ENCODE assay signal across 10 cellular contexts in genomic region chr10:79149345-79149661, GRCh38.
DNase-seq lines count a peak whose midpoint lies in the region; ATAC-seq and TF ChIP-seq lines count a peak whose summit lies in the region.
"Had no signal": no experiment of that assay in that cellular context is flagged by ENCODE, and none has a peak within 500 bp of the region (broad histone marks: within the 10 kb centered on the region; RNA-seq: fewer than 3 reads in every experiment).

No MANE protein-coding gene starts in this region.

- no peak overlapping the region for H2AFZ ChIP-seq in Loucy (ENCODE audit: low read length)

- no peak for ATAC-seq in HG02970 (IDR thresholded peaks at IDR 0.05; ENCODE audit: low FRiP score, unreplicated experiment)

- in situ Hi-C loops in brain microvascular endothelial cell (cut with HindIII; ENCODE audit: low pct_ligation_motif_present, low sequenced_read_pairs): no loop called here

- WGBS in mesendoderm (ENCODE audit: extremely low coverage, insufficient coverage, low lambda C conversion rate): no CpG with 5 or more reads among the region's 3 CpGs

- TF ChIP-seq CTCF in Loucy (conservative IDR thresholded peaks at IDR 0.05; ENCODE audit: low read length) (no peak), brain microvascular endothelial cell (IDR thresholded peaks at IDR 0.05; ENCODE audit: low read depth, low read length, missing control alignments) (peak; percentile 16)

- no peak overlapping the region for H2BK15ac ChIP-seq in mesendoderm (replicated peaks; ENCODE audit: low read depth)

- H3K56ac ChIP-seq in mesendoderm (ENCODE audit: low read length): peak overlapping the region; percentile 4

- peaks cover 70% of the 10 kb centered on the region; the same call in 1 of the 2 replicates for H3K36me3 ChIP-seq in Loucy (ENCODE audit: insufficient read depth, low read length)
- peaks cover under 1% of the 10 kb centered on the region for H3K36me3 ChIP-seq in brain microvascular endothelial cell (replicated peaks)
- no peaks in the 10 kb centered on the region for H3K36me3 ChIP-seq in mesendoderm (ENCODE audit: control insufficient read depth, insufficient read depth, low read length)

- H3K9me2 ChIP-seq in Loucy (replicated peaks; ENCODE audit: low read depth, low read length): no peaks in the 10 kb centered on the region

- peaks cover 28% of the 10 kb centered on the region for H4K20me1 ChIP-seq in Loucy (ENCODE audit: insufficient read depth, low read length, poor library complexity, severe bottlenecking)

- DNase-seq in brain microvascular endothelial cell: no peak
- DNase-seq in mesendoderm: no peak
- DNase-seq in NK-92 (lab: John Stamatoyannopoulos, UW; ENCODE audit: unreplicated experiment): no peak
- DNase-seq in DMS79 treated with DMSO at 0.1 percent for 48 hours (lab: John Stamatoyannopoulos, UW): no peak
- DNase-seq: activated T-cell treated with anti-CD3 and anti-CD28 coated beads, Interleukin-2, amount 50 U/mL, for 4 hours; NCI-H1417 had no signal

- H4K5ac ChIP-seq in mesendoderm (ENCODE audit: low read length): no peak overlapping the region

- H3F3A ChIP-seq in Loucy (ENCODE audit: low read depth): no peaks in the 10 kb centered on the region

- no peak overlapping the region for H4K8ac ChIP-seq in mesendoderm (ENCODE audit: low read depth, low read length)

- H3K23ac ChIP-seq in mesendoderm (ENCODE audit: low read length): no peak overlapping the region

- H3K4me1 ChIP-seq in Loucy (ENCODE audit: insufficient read depth, low read length, poor library complexity, severe bottlenecking): peaks cover 73% of the 10 kb centered on the region
- peaks cover 10% of the 10 kb centered on the region for H3K4me1 ChIP-seq in mesendoderm (ENCODE audit: control insufficient read depth, low read depth, low read length)

- no peaks in the 10 kb centered on the region for H3K9me3 ChIP-seq in Loucy (ENCODE audit: insufficient read depth, low read depth, low read length)

- peaks cover 14% of the 10 kb centered on the region for H3K79me1 ChIP-seq in mesendoderm (ENCODE audit: low read length)

- peaks cover 100% of the 10 kb centered on the region for H3K79me2 ChIP-seq in Loucy (ENCODE audit: insufficient read depth, low read length)
- H3K79me2 ChIP-seq in mesendoderm (ENCODE audit: control insufficient read depth, insufficient read depth, low read length): peaks cover 5% of the 10 kb centered on the region

- H3K18ac ChIP-seq in mesendoderm (ENCODE audit: low read length): no peak overlapping the region

- H3K27ac ChIP-seq in brain microvascular endothelial cell: no peak overlapping the region
- H3K27ac ChIP-seq in mesendoderm (ENCODE audit: low read depth, low read length): no peak overlapping the region
- peak overlapping the region; percentile 66 for H3K27ac ChIP-seq in temporal lobe (ENCODE audit: low read depth, low read length)
- H3K27ac ChIP-seq: SK-N-MC had no signal

- no peak overlapping the region for H3K4ac ChIP-seq in mesendoderm (ENCODE audit: low read depth, low read length)

- H3K27me3 ChIP-seq in Loucy (ENCODE audit: insufficient read depth, low read length, poor library complexity, severe bottlenecking) (no peaks in the 10 kb centered on the region), brain microvascular endothelial cell (replicated peaks) (no peaks in the 10 kb centered on the region), mesendoderm (ENCODE audit: insufficient read depth, low read length, poor library complexity) (no peaks in the 10 kb centered on the region)

- no peak overlapping the region for H2AK5ac ChIP-seq in mesendoderm (ENCODE audit: low read length)

- H3K4me2 ChIP-seq in Loucy (ENCODE audit: low read depth, low read length, poor library complexity, severe bottlenecking) (peak overlapping the region; percentile 50), mesendoderm (ENCODE audit: low read length) (no peak overlapping the region)

- H3K4me3 ChIP-seq in Loucy (ENCODE audit: low read length, poor library complexity, severe bottlenecking) (no peak overlapping the region), brain microvascular endothelial cell (ENCODE audit: low read depth, low read length) (no peak overlapping the region), mesendoderm (ENCODE audit: low read length) (no peak overlapping the region)
- H3K4me3 ChIP-seq: SK-N-MC had no signal

- H2BK120ac ChIP-seq in mesendoderm (ENCODE audit: low read depth, low read length): no peak overlapping the region

- peak overlapping the region; percentile 59 for H3K9ac ChIP-seq in Loucy (ENCODE audit: low read depth, low read length, poor library complexity, severe bottlenecking)
- no peak overlapping the region for H3K9ac ChIP-seq in mesendoderm (ENCODE audit: low read length)

- H2BK5ac ChIP-seq in mesendoderm (ENCODE audit: low read length): no peak overlapping the region
